In genomic region chr3:63753567-63753966, GRCh38 we compare ENCODE assay signal across 14 cellular contexts.
A peak's percentile ranks its signal among the peaks of the same experiment; 100 is the strongest.
DNase-seq lines count a peak whose midpoint lies in the region; ATAC-seq, FAIRE-seq and TF ChIP-seq lines count a peak whose summit lies in the region.
"Had no signal": no experiment of that assay in that cellular context is flagged by ENCODE, and none has a peak within 500 bp of the region (broad histone marks: within the 10 kb centered on the region; RNA-seq: fewer than 3 reads in every experiment).

No MANE protein-coding gene starts in this region.

- H3K36me3 ChIP-seq in bronchial epithelial cell (ENCODE audit: control insufficient read depth, insufficient read depth, low read length): no peaks in the 10 kb centered on the region
- no peaks in the 10 kb centered on the region for H3K36me3 ChIP-seq in left lung
- H3K36me3 ChIP-seq in osteoblast (ENCODE audit: insufficient read depth, low read length): no peaks in the 10 kb centered on the region
- H3K36me3 ChIP-seq: sigmoid colon, upper lobe of left lung had no signal

- H3K27ac ChIP-seq in left lung (no peak overlapping the region), osteoblast (ENCODE audit: low read depth, low read length) (no peak overlapping the region)
- H3K27ac ChIP-seq: sigmoid colon, upper lobe of left lung had no signal

- intact Hi-C loops in left lung (cut with DNase I): no loop called here

- no peaks in the 10 kb centered on the region for H4K20me1 ChIP-seq in osteoblast (ENCODE audit: insufficient read depth, low read length)

- H3K4me1 ChIP-seq in left lung (no peaks in the 10 kb centered on the region), osteoblast (ENCODE audit: insufficient read depth, low read length) (no peaks in the 10 kb centered on the region)
- H3K4me1 ChIP-seq: sigmoid colon, upper lobe of left lung had no signal

- H2AFZ ChIP-seq in osteoblast (ENCODE audit: low read length): no peak overlapping the region

- no peak for TF ChIP-seq CTCF in bronchial epithelial cell (IDR thresholded peaks at IDR 0.05; ENCODE audit: insufficient read depth, low read length, severe bottlenecking)
- no peak for TF ChIP-seq CTCF in left lung (IDR thresholded peaks at IDR 0.05)
- no peak for TF ChIP-seq CTCF in osteoblast (IDR thresholded peaks at IDR 0.05; ENCODE audit: extremely low read depth, low read depth, low read length)

- H3K27me3 ChIP-seq in bronchial epithelial cell (ENCODE audit: control insufficient read depth, insufficient read depth, low read length) (no peaks in the 10 kb centered on the region), left lung (no peaks in the 10 kb centered on the region), osteoblast (ENCODE audit: insufficient read depth, low read length) (no peaks in the 10 kb centered on the region)
- H3K27me3 ChIP-seq: sigmoid colon, upper lobe of left lung had no signal

- ATAC-seq in left lung: peak; percentile 37
- ATAC-seq: CD8-positive, alpha-beta T cell had no signal

- H3K4me3 ChIP-seq in bronchial epithelial cell (ENCODE audit: low read depth, low read length) (no peak overlapping the region), left lung (no peak overlapping the region), osteoblast (ENCODE audit: insufficient read depth, low read length) (no peak overlapping the region)
- H3K4me3 ChIP-seq: sigmoid colon, upper lobe of left lung had no signal

- H3K4me2 ChIP-seq in osteoblast (ENCODE audit: insufficient read depth, low read length): no peak overlapping the region

- no peak for FAIRE-seq in bronchial epithelial cell (lab: Jason Lieb, UNC)
- FAIRE-seq: GM19239 had no signal

- no peaks in the 10 kb centered on the region for H3K79me2 ChIP-seq in osteoblast (ENCODE audit: insufficient read depth, low read length)

- no peaks in the 10 kb centered on the region for H3K9me3 ChIP-seq in left lung
- no peaks in the 10 kb centered on the region for H3K9me3 ChIP-seq in osteoblast (ENCODE audit: low read depth, low read length)
- H3K9me3 ChIP-seq: sigmoid colon, upper lobe of left lung had no signal

- DNase-seq in EL: peak; percentile 15
- peak; percentile 19 for DNase-seq in LHCN-M2 (ENCODE audit: low read depth)
- peak; percentile 44 for DNase-seq in bronchial epithelial cell (ENCODE audit: low read depth)
- no peak for DNase-seq in left lung
- DNase-seq in hypothalamus (lab: John Stamatoyannopoulos, UW): no peak
- no peak for DNase-seq in GM19238 (ENCODE audit: insufficient read length, low spot score)
- no peak for DNase-seq in osteoblast (ENCODE audit: insufficient read length, low spot score, missing footprints)
- no peak for DNase-seq in stimulated activated CD4-positive, alpha-beta T cell treated with anti-CD3 and anti-CD28 coated beads, Interleukin-4, amount 100 ng/mL, for 4 hours
- DNase-seq: activated CD8-positive, alpha-beta memory T cell treated with anti-CD3 and anti-CD28 coated beads for 24 hours; CD8-positive, alpha-beta T cell; NCI-H1048; sigmoid colon; upper lobe of left lung had no signal

Comparison
In these comparisons a context has a peak if more than half of its experiments do, and no peak if none do; other contexts are left out.
1. DNase-seq: peak in EL (single experiment), LHCN-M2 (single experiment) and bronchial epithelial cell (single experiment); none in left lung (0 of 2), hypothalamus (0 of 51), GM19238 (single experiment), osteoblast (single experiment) and stimulated activated CD4-positive, alpha-beta T cell treated with anti-CD3 and anti-CD28 coated beads, Interleukin-4, amount 100 ng/mL, for 4 hours (0 of 2).